28 cellular contexts compared by ENCODE assay signal in the genomic region with DNA sequence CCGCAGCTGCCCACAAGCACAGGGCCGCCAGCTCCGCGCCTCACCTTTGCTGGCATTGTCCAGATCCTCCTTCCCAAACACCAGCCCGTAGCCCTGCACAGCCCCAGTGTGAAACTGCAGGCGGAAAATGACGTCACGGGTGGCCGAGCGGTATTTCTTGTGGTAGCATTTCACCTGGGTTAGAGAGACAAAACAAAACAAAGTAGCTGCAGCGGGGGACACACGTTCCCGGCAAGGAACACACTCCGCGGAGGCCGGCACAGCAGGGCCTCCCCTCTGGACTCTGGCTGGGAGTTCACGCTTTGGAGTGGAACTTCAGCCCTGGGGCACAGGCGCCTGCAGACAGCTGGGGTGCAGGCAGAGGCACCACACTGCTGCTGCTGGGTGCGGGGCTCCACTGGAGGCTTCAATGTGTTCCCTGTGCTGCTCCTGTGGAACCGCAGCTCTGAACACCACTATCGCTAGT.
DNase-seq lines count a peak whose midpoint lies in the region; ATAC-seq and TF ChIP-seq lines count a peak whose summit lies in the region.
"Had no signal": no experiment of that assay in that cellular context is flagged by ENCODE, and none has a peak within 500 bp of the region (broad histone marks: within the 10 kb centered on the region; RNA-seq: fewer than 3 reads in every experiment).

No MANE protein-coding gene starts in this region.

- no peaks in the 10 kb centered on the region for H3K36me3 Mint-ChIP-seq in activated T-helper 1 cell treated with anti-CD3 and anti-CD28 coated beads, Interleukin-12 subunit alpha, Interleukin-12 subunit beta, Interleukin-2, Interleukin-4 antibody, amounts not matched to agents 30 ng/mL and 10 ng/mL and 1 ng/mL, durations not matched to agents 14 hours and 24 hours and 36 hours (ENCODE audit: low read depth)
- H3K36me3 Mint-ChIP-seq: natural killer cell, T-cell had no signal

- DNase-seq in H7 (peak; percentile 70), RPMI7951 (ENCODE audit: low read depth) (peak; percentile 21), mesendoderm (no peak), stomach (peak; percentile 40)
- no peak for DNase-seq in stimulated activated CD4-positive, alpha-beta T cell treated with anti-CD3 and anti-CD28 coated beads, Interleukin-12 subunit alpha, Interleukin-12 subunit beta, amount 100 ng/mL, for 4 hours
- DNase-seq in activated T-helper 1 cell treated with anti-CD3 and anti-CD28 coated beads, Interleukin-12 subunit alpha, Interleukin-12 subunit beta, Interleukin-2, Interleukin-4 antibody, amounts not matched to agents 30 ng/mL and 10 ng/mL and 1 ng/mL, durations not matched to agents 14 hours and 24 hours and 36 hours (ENCODE audit: low spot score): no peak
- DNase-seq: activated CD4-positive, CD25-positive, alpha-beta regulatory T cell treated with anti-CD3 and anti-CD28 coated beads, Interleukin-2, amount 50 U/mL, for 72 hours; activated naive CD4-positive, alpha-beta T cell; C1 segment of cervical spinal cord; effector memory CD8-positive, alpha-beta T cell; foreskin keratinocyte; heart right ventricle; IMR-90; natural killer cell; NCI-H1092; NCI-H187 treated with DMSO at 0.1 percent for 48 hours; NCI-H2227 treated with DMSO at 0.1 percent for 48 hours; OCI-M1; SHP77 treated with DMSO at 0.1 percent for 48 hours; T-cell had no signal

- no peak overlapping the region for H3K4ac ChIP-seq in mesendoderm (ENCODE audit: low read depth, low read length)

- intact Hi-C loops in stomach (cut with DNase I; ENCODE audit: low total_unique reads): no loop called here
- intact Hi-C loops in activated T-helper 1 cell treated with anti-CD3 and anti-CD28 coated beads, Interleukin-12 subunit alpha, Interleukin-12 subunit beta, Interleukin-2, Interleukin-4 antibody, amounts not matched to agents 30 ng/mL and 10 ng/mL and 1 ng/mL, durations not matched to agents 14 hours and 24 hours and 36 hours (cut with micrococcal nuclease): no loop called here

- H3K27ac ChIP-seq in mesendoderm (ENCODE audit: low read depth, low read length) (no peak overlapping the region), stomach (peak overlapping the region; percentile 26 to 84 (median 79))
- H3K27ac ChIP-seq: adrenal gland, foreskin keratinocyte, heart right ventricle, right lobe of liver had no signal

- H3K9ac ChIP-seq in mesendoderm (ENCODE audit: low read length): no peak overlapping the region

- H2BK15ac ChIP-seq in mesendoderm (replicated peaks; ENCODE audit: low read depth): no peak overlapping the region

- H4K5ac ChIP-seq in mesendoderm (ENCODE audit: low read length): no peak overlapping the region

- H3K4me1 ChIP-seq in mesendoderm (ENCODE audit: control insufficient read depth, low read depth, low read length): no peaks in the 10 kb centered on the region
- H3K4me1 ChIP-seq in stomach: peaks cover 34 to 59% (median 45%) of the 10 kb centered on the region in 4 donors

- H3K9me3 ChIP-seq in stomach: no peaks in the 10 kb centered on the region
- H3K9me3 ChIP-seq: adrenal gland, heart right ventricle, right lobe of liver had no signal

- H3K4me2 ChIP-seq in mesendoderm (ENCODE audit: low read length): no peak overlapping the region

- H3K23ac ChIP-seq in mesendoderm (ENCODE audit: low read length): no peak overlapping the region

- no peak overlapping the region for H3K4me3 Mint-ChIP-seq in activated T-helper 1 cell treated with anti-CD3 and anti-CD28 coated beads, Interleukin-12 subunit alpha, Interleukin-12 subunit beta, Interleukin-2, Interleukin-4 antibody, amounts not matched to agents 30 ng/mL and 10 ng/mL and 1 ng/mL, durations not matched to agents 14 hours and 24 hours and 36 hours
- H3K4me3 Mint-ChIP-seq: brain; effector memory CD8-positive, alpha-beta T cell; mesothelial cell of epicardium; natural killer cell; T-cell had no signal

- H4K8ac ChIP-seq in mesendoderm (ENCODE audit: low read depth, low read length): no peak overlapping the region

- TF ChIP-seq EP300 in stomach (IDR thresholded peaks at IDR 0.05): no peak

- WGBS in mesendoderm (ENCODE audit: extremely low coverage, insufficient coverage, low lambda C conversion rate): no CpG with 5 or more reads among the region's 21 CpGs
- WGBS in stomach, 5 donors: 37 to 77% (median 51%) methylated on average over 13 to 21 of the region's 21 CpGs

- H3K79me2 ChIP-seq in mesendoderm (ENCODE audit: control insufficient read depth, insufficient read depth, low read length): no peaks in the 10 kb centered on the region

- peaks cover 6% of the 10 kb centered on the region for H3K4me1 Mint-ChIP-seq in activated T-helper 1 cell treated with anti-CD3 and anti-CD28 coated beads, Interleukin-12 subunit alpha, Interleukin-12 subunit beta, Interleukin-2, Interleukin-4 antibody, amounts not matched to agents 30 ng/mL and 10 ng/mL and 1 ng/mL, durations not matched to agents 14 hours and 24 hours and 36 hours (ENCODE audit: low read depth)
- H3K4me1 Mint-ChIP-seq: natural killer cell had no signal

- H3K56ac ChIP-seq in mesendoderm (ENCODE audit: low read length): peak overlapping the region; percentile 15

- H3K27me3 ChIP-seq in H7 (ENCODE audit: control insufficient read depth, insufficient read depth, low read length) (no peaks in the 10 kb centered on the region), mesendoderm (ENCODE audit: insufficient read depth, low read length, poor library complexity) (no peaks in the 10 kb centered on the region), stomach (no peaks in the 10 kb centered on the region)
- H3K27me3 ChIP-seq: adrenal gland, foreskin keratinocyte, heart right ventricle, right lobe of liver had no signal

- no peak overlapping the region for H3K18ac ChIP-seq in mesendoderm (ENCODE audit: low read length)

- H2AK5ac ChIP-seq in mesendoderm (ENCODE audit: low read length): no peak overlapping the region

- no peak for ATAC-seq in GM19452 (IDR thresholded peaks at IDR 0.05; ENCODE audit: unreplicated experiment)
- ATAC-seq: effector memory CD8-positive, alpha-beta T cell; esophagus mucosa; foreskin keratinocyte; HCT116; left colon; natural killer cell; right lobe of liver; T-cell had no signal

- TF ChIP-seq POLR2A in stomach (IDR thresholded peaks at IDR 0.05): no peak

- H3K4me3 ChIP-seq in H7 (ENCODE audit: insufficient read depth, low read depth, low read length) (no peak overlapping the region), mesendoderm (ENCODE audit: low read length) (no peak overlapping the region), stomach (no peak overlapping the region)
- H3K4me3 ChIP-seq: adrenal gland, heart right ventricle, right lobe of liver had no signal

- no peak for TF ChIP-seq CTCF in stomach (IDR thresholded peaks at IDR 0.05)

- H3K27me3 Mint-ChIP-seq in activated T-helper 1 cell treated with anti-CD3 and anti-CD28 coated beads, Interleukin-12 subunit alpha, Interleukin-12 subunit beta, Interleukin-2, Interleukin-4 antibody, amounts not matched to agents 30 ng/mL and 10 ng/mL and 1 ng/mL, durations not matched to agents 14 hours and 24 hours and 36 hours (ENCODE audit: insufficient read depth): no peaks in the 10 kb centered on the region
- H3K27me3 Mint-ChIP-seq: effector memory CD8-positive, alpha-beta T cell had no signal

- no peak overlapping the region for H2BK5ac ChIP-seq in mesendoderm (ENCODE audit: low read length)

- H3K27ac Mint-ChIP-seq in activated T-helper 1 cell treated with anti-CD3 and anti-CD28 coated beads, Interleukin-12 subunit alpha, Interleukin-12 subunit beta, Interleukin-2, Interleukin-4 antibody, amounts not matched to agents 30 ng/mL and 10 ng/mL and 1 ng/mL, durations not matched to agents 14 hours and 24 hours and 36 hours: no peak overlapping the region
- H3K27ac Mint-ChIP-seq: effector memory CD8-positive, alpha-beta T cell; natural killer cell; T-cell had no signal

- H3K79me1 ChIP-seq in mesendoderm (ENCODE audit: low read length): no peaks in the 10 kb centered on the region

- H2BK120ac ChIP-seq in mesendoderm (ENCODE audit: low read depth, low read length): no peak overlapping the region

- no peaks in the 10 kb centered on the region for H3K9me3 Mint-ChIP-seq in activated T-helper 1 cell treated with anti-CD3 and anti-CD28 coated beads, Interleukin-12 subunit alpha, Interleukin-12 subunit beta, Interleukin-2, Interleukin-4 antibody, amounts not matched to agents 30 ng/mL and 10 ng/mL and 1 ng/mL, durations not matched to agents 14 hours and 24 hours and 36 hours
- H3K9me3 Mint-ChIP-seq: natural killer cell, T-cell had no signal

- H3K36me3 ChIP-seq in H7 (replicated peaks; ENCODE audit: control insufficient read depth, insufficient read depth, low read length): peaks cover 4% of the 10 kb centered on the region; the same call in 1 of the 2 replicates
- H3K36me3 ChIP-seq in mesendoderm (ENCODE audit: control insufficient read depth, insufficient read depth, low read length): no peaks in the 10 kb centered on the region
- peaks cover 13 to 39% (median 24%) of the 10 kb centered on the region in 4 donors for H3K36me3 ChIP-seq in stomach

Comparison
In these comparisons a context has a peak if more than half of its experiments do, and no peak if none do; other contexts are left out.
1. DNase-seq: peak in H7 (single experiment), RPMI7951 (single experiment) and stomach (single experiment); none in mesendoderm (single experiment), stimulated activated CD4-positive, alpha-beta T cell treated with anti-CD3 and anti-CD28 coated beads, Interleukin-12 subunit alpha, Interleukin-12 subunit beta, amount 100 ng/mL, for 4 hours (single experiment) and activated T-helper 1 cell treated with anti-CD3 and anti-CD28 coated beads, Interleukin-12 subunit alpha, Interleukin-12 subunit beta, Interleukin-2, Interleukin-4 antibody, amounts not matched to agents 30 ng/mL and 10 ng/mL and 1 ng/mL, durations not matched to agents 14 hours and 24 hours and 36 hours (single experiment).